In the genomic region with DNA sequence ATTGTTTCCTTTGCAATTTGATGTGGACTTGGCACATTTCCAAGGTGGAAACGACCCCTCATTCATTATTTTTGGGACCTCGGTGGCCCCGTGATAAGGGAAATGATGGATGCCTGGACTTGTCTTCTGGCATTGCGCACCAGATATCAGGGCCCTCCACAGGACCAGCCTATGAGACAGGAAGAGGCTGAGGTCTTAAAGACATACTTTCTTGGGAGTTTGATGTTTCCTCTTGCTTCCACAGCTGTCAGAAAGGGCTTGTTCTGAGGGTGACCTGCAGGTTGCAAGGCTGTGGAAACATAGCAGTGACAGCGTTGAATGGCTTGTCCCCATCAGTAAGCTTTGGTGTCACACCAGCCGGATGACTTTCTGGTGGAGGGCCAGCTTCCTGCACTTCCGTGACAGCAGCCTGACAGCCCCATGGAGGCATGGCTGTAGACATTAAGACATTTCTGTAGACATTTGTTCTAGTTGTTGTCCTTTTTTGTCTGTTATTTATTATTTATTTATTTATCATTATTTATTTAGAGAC, we compare ENCODE assay signal across 9 cellular contexts.
A peak's percentile ranks its signal among the peaks of the same experiment; 100 is the strongest.
DNase-seq lines count a peak whose midpoint lies in the region; ATAC-seq and TF ChIP-seq lines count a peak whose summit lies in the region.
"Had no signal": no experiment of that assay in that cellular context is flagged by ENCODE, and none has a peak within 500 bp of the region (broad histone marks: within the 10 kb centered on the region; RNA-seq: fewer than 3 reads in every experiment).

No MANE protein-coding gene starts in this region.

- H3K4me3 ChIP-seq in ACC112 (ENCODE audit: low read depth, low read length), result no peak overlapping the region
- no peak overlapping the region for H3K4me3 ChIP-seq in HL-60 (replicated peaks; ENCODE audit: insufficient read depth, low read length)
- no peak overlapping the region for H3K4me3 ChIP-seq in adrenal gland

- H3K27me3 ChIP-seq in ACC112 (ENCODE audit: insufficient read depth, low read length) (no peaks in the 10 kb centered on the region), HL-60 (ENCODE audit: insufficient read depth, poor library complexity, severe bottlenecking) (no peaks in the 10 kb centered on the region), adrenal gland (no peaks in the 10 kb centered on the region)

- peaks cover 94% of the 10 kb centered on the region for H3K79me2 ChIP-seq in ACC112 (ENCODE audit: control insufficient read depth, insufficient read depth, low read length, unreplicated experiment)

- TF ChIP-seq POLR2A in adrenal gland (IDR thresholded peaks at IDR 0.05), result no peak

- intact Hi-C loops in adrenal gland (cut with DNase I), result no loop called here

- ATAC-seq in GM21367 (IDR thresholded peaks at IDR 0.05; ENCODE audit: unreplicated experiment), result peak; percentile 38

- TF ChIP-seq CTCF in HL-60 (IDR thresholded peaks at IDR 0.05; ENCODE audit: insufficient read depth, low read length) (no peak), adrenal gland (IDR thresholded peaks at IDR 0.05) (no peak)

- H3K27ac ChIP-seq in ACC112 (ENCODE audit: low read depth, low read length) (peak overlapping the region; percentile 98), HL-60 (replicated peaks) (peak overlapping the region; percentile 88), adrenal gland (no peak overlapping the region), caudate nucleus (ENCODE audit: low read depth, low read length) (no peak overlapping the region)

- H2AFZ ChIP-seq in ACC112 (ENCODE audit: low read length, unreplicated experiment), result no peak overlapping the region

- DNase-seq in HL-60 (ENCODE audit: low read depth in 1 of 2, low spot score in 1 of 2) (peak in 1 of 2 experiments; percentile 86), adrenal gland (peak in 4 of 7 donors; percentile 23 to 39 (median 34)), foreskin melanocyte (no peak), caudate nucleus (lab: John Stamatoyannopoulos, UW) (no peak), NCI-H2029 treated with DMSO at 0.1 percent for 48 hours (lab: John Stamatoyannopoulos, UW) (no peak), NCI-H2196 treated with DMSO at 0.1 percent for 48 hours (lab: John Stamatoyannopoulos, UW; ENCODE audit: unreplicated experiment) (no peak)
- DNase-seq: NCI-H1694 had no signal

- WGBS in adrenal gland, 4 donors, result 40 to 52% (median 44%) methylated on average over 6 to 7 of the region's 7 CpGs

- H3K36me3 ChIP-seq in ACC112 (ENCODE audit: insufficient read depth, low read length) (peaks cover 18% of the 10 kb centered on the region), adrenal gland (replicated peaks in 1 of 2) (no peaks in the 10 kb centered on the region)

- H3K4me1 ChIP-seq in ACC112 (ENCODE audit: control insufficient read depth, insufficient read depth, low read length, unreplicated experiment) (peaks cover 47% of the 10 kb centered on the region), adrenal gland (replicated peaks in 1 of 2) (peaks cover 0 to 40% of the 10 kb centered on the region in 2 donors)

- no peaks in the 10 kb centered on the region for H3K9me3 ChIP-seq in adrenal gland (replicated peaks in 1 of 3)

Comparison
In these comparisons a context has a peak if more than half of its experiments do, and no peak if none do; other contexts are left out.
1. H3K27ac ChIP-seq: peak in ACC112 (single experiment) and HL-60 (single experiment); none in adrenal gland (0 of 5) and caudate nucleus (single experiment).
2. DNase-seq: peak in adrenal gland (4 of 7); none in foreskin melanocyte (single experiment), caudate nucleus (0 of 61), NCI-H2029 treated with DMSO at 0.1 percent for 48 hours (single experiment) and NCI-H2196 treated with DMSO at 0.1 percent for 48 hours (single experiment).